In the genomic region with DNA sequence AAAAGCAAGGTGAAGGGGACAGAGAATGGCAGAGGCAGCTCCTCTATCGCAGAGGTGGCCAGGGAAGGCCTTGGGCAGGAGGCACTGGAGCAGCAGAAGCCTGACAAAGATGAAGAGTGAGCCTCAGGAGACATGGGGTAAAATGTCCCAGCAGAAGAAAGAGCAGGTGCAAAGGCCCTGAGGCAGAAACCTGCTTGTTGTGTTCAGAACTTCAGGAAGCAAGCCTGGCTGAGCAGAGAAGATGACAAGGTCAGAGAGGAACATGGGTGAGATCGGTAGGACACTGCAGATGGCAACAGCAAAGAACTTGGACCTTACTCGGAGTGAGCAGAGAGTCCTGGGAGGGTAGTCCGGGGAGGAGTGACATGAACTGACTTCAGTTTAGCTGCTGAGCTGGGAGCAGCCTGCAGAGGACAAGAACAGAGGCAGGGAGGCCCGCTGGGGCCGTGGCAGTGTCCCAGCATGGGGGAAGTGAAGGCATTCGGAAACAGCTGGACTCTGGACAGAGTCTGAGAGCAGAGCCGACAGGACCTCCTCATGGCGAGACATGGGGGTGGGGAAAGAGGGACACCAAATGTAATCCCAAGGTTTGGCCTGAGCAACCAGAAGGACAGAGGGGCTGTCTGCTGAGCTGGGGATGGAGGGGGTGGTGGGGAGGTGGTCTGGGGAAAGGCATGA, we compare ENCODE assay signal across 13 cellular contexts.
DNase-seq lines count a peak whose midpoint lies in the region; ATAC-seq and TF ChIP-seq lines count a peak whose summit lies in the region.
"Had no signal": no experiment of that assay in that cellular context is flagged by ENCODE, and none has a peak within 500 bp of the region (broad histone marks: within the 10 kb centered on the region; RNA-seq: fewer than 3 reads in every experiment).

No MANE protein-coding gene starts in this region.

- TF ChIP-seq POLR2A in gastroesophageal sphincter (IDR thresholded peaks at IDR 0.05), result no peak

- peaks cover 0 to 6% of the 10 kb centered on the region in 2 donors for H3K36me3 ChIP-seq in gastroesophageal sphincter
- no peaks in the 10 kb centered on the region for H3K36me3 ChIP-seq in stomach smooth muscle (ENCODE audit: control insufficient read depth in 2 of 2, insufficient read depth in 2 of 2, low read length in 2 of 2)

- H3K9ac ChIP-seq in stomach smooth muscle (ENCODE audit: low read length in 2 of 2), result no peak overlapping the region

- H3K4me1 Mint-ChIP-seq in activated CD4-positive, alpha-beta T cell treated with anti-CD3 and anti-CD28 coated beads for 36 hours, result peaks cover 49% of the 10 kb centered on the region
- peaks cover 96% of the 10 kb centered on the region for H3K4me1 Mint-ChIP-seq in activated CD8-positive, alpha-beta T cell treated with anti-CD3 and anti-CD28 coated beads, Interleukin-2, amount 10 ng/mL, durations not matched to agents 7 days and 5 days (ENCODE audit: low read depth)

- H3K4me3 ChIP-seq in gastroesophageal sphincter, result no peak overlapping the region
- no peak overlapping the region for H3K4me3 ChIP-seq in stomach smooth muscle (ENCODE audit: low read length in 2 of 2)

- H3K27me3 ChIP-seq in gastroesophageal sphincter, result no peaks in the 10 kb centered on the region
- no peaks in the 10 kb centered on the region for H3K27me3 ChIP-seq in stomach smooth muscle (ENCODE audit: control insufficient read depth in 1 of 2, insufficient read depth in 2 of 2, low read length in 2 of 2)

- POLR2A ChIA-PET in activated CD4-positive, alpha-beta T cell treated with anti-CD3 and anti-CD28 coated beads for 36 hours (lab: Charles Lee), result no interaction called here
- POLR2A ChIA-PET in activated CD8-positive, alpha-beta T cell treated with anti-CD3 and anti-CD28 coated beads, Interleukin-2, amount 10 ng/mL, durations not matched to agents 7 days and 5 days (lab: Charles Lee), result interaction anchor here (1.6 kb wide), 1 partner anchor 17 kb away, joined by 5 read pairs; no protein-coding TSS in a partner anchor

- TF ChIP-seq EP300 in gastroesophageal sphincter (IDR thresholded peaks at IDR 0.05), result no peak

- H3K27ac Mint-ChIP-seq in activated CD4-positive, alpha-beta T cell treated with anti-CD3 and anti-CD28 coated beads for 36 hours, result peak overlapping the region; percentile 37
- H3K27ac Mint-ChIP-seq in activated CD8-positive, alpha-beta T cell treated with anti-CD3 and anti-CD28 coated beads, Interleukin-2, amount 10 ng/mL, durations not matched to agents 7 days and 5 days, result peak overlapping the region; percentile 89

- no peak for ATAC-seq in activated CD4-positive, alpha-beta T cell treated with anti-CD3 and anti-CD28 coated beads for 36 hours
- no peak for ATAC-seq in activated CD8-positive, alpha-beta T cell treated with anti-CD3 and anti-CD28 coated beads, Interleukin-2, amount 10 ng/mL, durations not matched to agents 7 days and 5 days
- no peak for ATAC-seq in gastroesophageal sphincter
- no peak for ATAC-seq in HG03378 (IDR thresholded peaks at IDR 0.05; ENCODE audit: unreplicated experiment)
- ATAC-seq: activated T-cell treated with anti-CD3 and anti-CD28 coated beads, Interleukin-2, amount 50 U/mL, for 4 hours had no signal

- no peak for TF ChIP-seq CTCF in gastroesophageal sphincter (IDR thresholded peaks at IDR 0.05)

- H3K9me3 ChIP-seq in gastroesophageal sphincter (peaks cover 0 to 11% (median 0%) of the 10 kb centered on the region in 3 donors), stomach smooth muscle (ENCODE audit: control insufficient read depth in 2 of 2, low read length in 2 of 2) (peaks cover 0 to 6% of the 10 kb centered on the region in 2 donors)

- CTCF ChIA-PET in activated CD4-positive, alpha-beta T cell treated with anti-CD3 and anti-CD28 coated beads for 36 hours (lab: Charles Lee), result interaction anchor here (0.6 kb wide), 1 partner anchor 79 kb away, joined by 3 read pairs; no protein-coding TSS in a partner anchor
- CTCF ChIA-PET in activated CD8-positive, alpha-beta T cell treated with anti-CD3 and anti-CD28 coated beads, Interleukin-2, amount 10 ng/mL, durations not matched to agents 7 days and 5 days (lab: Charles Lee), result no interaction called here

- intact Hi-C loops in activated CD4-positive, alpha-beta T cell treated with anti-CD3 and anti-CD28 coated beads for 36 hours (cut with DNase I, micrococcal nuclease), result no loop called here

- DNase-seq in activated CD4-positive, alpha-beta T cell treated with anti-CD3 and anti-CD28 coated beads for 36 hours, result no peak
- no peak for DNase-seq in activated CD4-positive, alpha-beta T cell treated with anti-CD3 and anti-CD28 coated beads, Interleukin-2, amount 50 U/mL, for 4 hours
- no peak for DNase-seq in activated CD8-positive, alpha-beta T cell treated with anti-CD3 and anti-CD28 coated beads, Interleukin-2, amount 10 ng/mL, durations not matched to agents 7 days and 5 days
- DNase-seq in stimulated activated CD4-positive, alpha-beta T cell treated with anti-CD3 and anti-CD28 coated beads, Interleukin-4, amount 100 ng/mL, for 4 hours, result no peak
- DNase-seq in stimulated activated CD8-positive, alpha-beta memory T cell treated with anti-CD3 and anti-CD28 coated beads, Interleukin-4, amount 100 ng/mL, for 48 hours, result no peak
- DNase-seq: activated T-cell treated with anti-CD3 and anti-CD28 coated beads, Interleukin-2, amount 50 U/mL, for 4 hours; DND-41; NCI-H1694; retina; T-helper 9 cell had no signal

- 53 to 85% methylated on average over 9 of the region's 9 CpGs for WGBS in gastroesophageal sphincter (ENCODE audit: low coverage in 1 of 2), 2 donors

- H3K36me3 Mint-ChIP-seq in activated CD4-positive, alpha-beta T cell treated with anti-CD3 and anti-CD28 coated beads for 36 hours (ENCODE audit: low read depth), result peaks cover 11% of the 10 kb centered on the region
- H3K36me3 Mint-ChIP-seq in activated CD8-positive, alpha-beta T cell treated with anti-CD3 and anti-CD28 coated beads, Interleukin-2, amount 10 ng/mL, durations not matched to agents 7 days and 5 days (ENCODE audit: low read depth), result peaks cover 88% of the 10 kb centered on the region

- H3K4me1 ChIP-seq in gastroesophageal sphincter (peaks cover 0 to 63% (median 9%) of the 10 kb centered on the region in 3 donors), stomach smooth muscle (ENCODE audit: control insufficient read depth, insufficient read depth, low read length) (peaks cover 24% of the 10 kb centered on the region)

- no peak overlapping the region for H3K4me3 Mint-ChIP-seq in activated CD4-positive, alpha-beta T cell treated with anti-CD3 and anti-CD28 coated beads for 36 hours
- H3K4me3 Mint-ChIP-seq in activated CD8-positive, alpha-beta T cell treated with anti-CD3 and anti-CD28 coated beads, Interleukin-2, amount 10 ng/mL, durations not matched to agents 7 days and 5 days, result no peak overlapping the region

- H3K27ac ChIP-seq in gastroesophageal sphincter, result peak overlapping the region in 3 of 4 donors; percentile 72 to 77 (median 76)
- peak overlapping the region; percentile 55 for H3K27ac ChIP-seq in stomach smooth muscle (ENCODE audit: low read length)

- no peaks in the 10 kb centered on the region for H3K9me3 Mint-ChIP-seq in activated CD4-positive, alpha-beta T cell treated with anti-CD3 and anti-CD28 coated beads for 36 hours (ENCODE audit: low read depth)
- no peaks in the 10 kb centered on the region for H3K9me3 Mint-ChIP-seq in activated CD8-positive, alpha-beta T cell treated with anti-CD3 and anti-CD28 coated beads, Interleukin-2, amount 10 ng/mL, durations not matched to agents 7 days and 5 days (ENCODE audit: insufficient read depth)
- H3K9me3 Mint-ChIP-seq: activated T-cell treated with anti-CD3 and anti-CD28 coated beads, Interleukin-2, amount 50 U/mL, for 4 hours had no signal

- no peaks in the 10 kb centered on the region for H3K27me3 Mint-ChIP-seq in activated CD4-positive, alpha-beta T cell treated with anti-CD3 and anti-CD28 coated beads for 36 hours
- H3K27me3 Mint-ChIP-seq in activated CD8-positive, alpha-beta T cell treated with anti-CD3 and anti-CD28 coated beads, Interleukin-2, amount 10 ng/mL, durations not matched to agents 7 days and 5 days (ENCODE audit: low read depth), result no peaks in the 10 kb centered on the region
